Comparison of ENCODE assay signal across 8 cellular contexts in genomic region chr3:41961061-41961749, GRCh38. TPM values are rescaled to one million over a fixed set of nuclear protein-coding genes. Genes with fewer than 3 reads are reported as not detected.
DNase-seq lines count a peak whose midpoint lies in the region; ATAC-seq, FAIRE-seq and TF ChIP-seq lines count a peak whose summit lies in the region.

No MANE protein-coding gene starts in this region.

- H3K27ac ChIP-seq in A549 = peak overlapping the region; percentile 63 to 82; a peak in 5 of 6 replicates

- POLR2A ChIA-PET in A549 (lab: Yijun Ruan, JAX) = no interaction called here

- TF ChIP-seq EP300 in A549 (IDR thresholded peaks at IDR 0.05) = no peak

- TF ChIP-seq POLR2A in A549 (IDR thresholded peaks at IDR 0.05; ENCODE audit: low read length) = no peak

- H3K9me3 ChIP-seq in A549 = no peaks in the 10 kb centered on the region

- CTCF ChIA-PET in A549 (lab: Yijun Ruan, JAX) = no interaction called here

- H3K4me1 ChIP-seq in A549 = peaks cover 8% of the 10 kb centered on the region; the same call in 2 of the 3 replicates

- WGBS in A549 (ENCODE audit: missing lambda C conversion rate) = 14% methylated on average over 15 of the region's 43 CpGs

- no peak for TF ChIP-seq CTCF in A549 (IDR thresholded peaks at IDR 0.05)

- peak overlapping the region; percentile 82 for H3K4me3 ChIP-seq in A549

- ATAC-seq in A549 (peak; percentile 63 to 68), GM18517 (IDR thresholded peaks at IDR 0.05; ENCODE audit: unreplicated experiment) (peak; percentile 5), HG03108 (IDR thresholded peaks at IDR 0.05; ENCODE audit: unreplicated experiment) (peak; percentile 11), esophagus mucosa (peak; percentile 39)

- no peak for FAIRE-seq in A549 (lab: Jason Lieb, UNC)

- DNase-seq in A549 (ENCODE audit: low read depth in 1 of 2, low spot score in 1 of 2) (peak; percentile 7 to 51), NCI-H774 (lab: John Stamatoyannopoulos, UW) (peak; percentile 2), activated T-cell treated with anti-CD3 and anti-CD28 coated beads for 4 hours (peak; percentile 32), myocyte (ENCODE audit: low read depth) (peak; percentile 63)
- peak; percentile 61 for DNase-seq in stimulated activated CD8-positive, alpha-beta memory T cell treated with anti-CD3 and anti-CD28 coated beads, Interleukin-4, amount 100 ng/mL, for 48 hours

- H3K4me2 ChIP-seq in A549 = peak overlapping the region; percentile 88

- no peak for TF ChIP-seq RAD21 in A549 (conservative IDR thresholded peaks at IDR 0.05 in 1 of 2, IDR thresholded peaks at IDR 0.05 in 1 of 2)

TF ChIP-seq in A549, 52 proteins besides CTCF, POLR2A, EP300 and RAD21:
- TF ChIP-seq NR3C1 (IDR thresholded peaks at IDR 0.05) = no peak
- TF ChIP-seq FOSL2 (IDR thresholded peaks at IDR 0.05) = no peak
- no peak for TF ChIP-seq FOSL2 (CRISPR knock-in tag; IDR thresholded peaks at IDR 0.05)
- TF ChIP-seq BHLHE40 (IDR thresholded peaks at IDR 0.05; ENCODE audit: low read depth, low read length) = no peak
- TF ChIP-seq SMC3 (IDR thresholded peaks at IDR 0.05) = no peak
- TF ChIP-seq MYC (IDR thresholded peaks at IDR 0.05; ENCODE audit: borderline replicate concordance, low read length) = no peak
- no peak for TF ChIP-seq ZSCAN20 (CRISPR knock-in tag; IDR thresholded peaks at IDR 0.05)
- TF ChIP-seq SREBF2 (IDR thresholded peaks at IDR 0.05) = no peak
- TF ChIP-seq RFX5 (IDR thresholded peaks at IDR 0.05) = no peak
- no peak for TF ChIP-seq USF2 (IDR thresholded peaks at IDR 0.05)
TF ChIP-seq in A549: peak in this region for 0.

RNA-seq across cellular contexts. Expression of gene ULK4, which starts 0.7 kb away (rescaled TPM):
- polyA plus RNA-seq in A549 (2011; rRNA removed) = 5.3 and 7.7 TPM in 2 replicates
- polyA plus RNA-seq in A549 (2012; cell fraction: cytosol; rRNA removed) = 1.3 and 2.4 TPM in 2 replicates
- polyA plus RNA-seq in A549 (2012; cell fraction: nucleus; rRNA removed) = 1.7 and 3.0 TPM in 2 replicates
- 4.4 to 5.6 TPM (median 4.9 TPM) in 3 replicates for polyA plus RNA-seq in A549 (2017; fragmentation: RNase III; extraction: RNeasy Plus Mini Kit Qiagen cat#74134 plus additional on column Dnase treatment)
- polyA minus RNA-seq in A549 (2011; rRNA and poly(A)+ RNA removed) = 9.4 and 10.1 TPM in 2 replicates
- 6.0 TPM for total RNA-seq in esophagus mucosa
- 2.0 and 2.1 TPM in 2 replicates for total RNA-seq in myocyte
- 4.9 TPM for polyA plus RNA-seq in myocyte (2012)

Comparison
In these comparisons a context has a peak if more than half of its experiments do, and no peak if none do; other contexts are left out.
1. Peak in every context shown above with its lines: DNase-seq, ATAC-seq, H3K4me3 ChIP-seq and H3K27ac ChIP-seq.
2. ATAC-seq: peak in every context shown above with its lines; median percentile 66 in A549; 39 in esophagus mucosa; 11 in HG03108; 5 in GM18517.
3. DNase-seq: peak in every context shown above with its lines; median percentile 63 in myocyte; 61 in stimulated activated CD8-positive, alpha-beta memory T cell treated with anti-CD3 and anti-CD28 coated beads, Interleukin-4, amount 100 ng/mL, for 48 hours; 32 in activated T-cell treated with anti-CD3 and anti-CD28 coated beads for 4 hours; 29 in A549; 2 in NCI-H774.